In the genomic region with DNA sequence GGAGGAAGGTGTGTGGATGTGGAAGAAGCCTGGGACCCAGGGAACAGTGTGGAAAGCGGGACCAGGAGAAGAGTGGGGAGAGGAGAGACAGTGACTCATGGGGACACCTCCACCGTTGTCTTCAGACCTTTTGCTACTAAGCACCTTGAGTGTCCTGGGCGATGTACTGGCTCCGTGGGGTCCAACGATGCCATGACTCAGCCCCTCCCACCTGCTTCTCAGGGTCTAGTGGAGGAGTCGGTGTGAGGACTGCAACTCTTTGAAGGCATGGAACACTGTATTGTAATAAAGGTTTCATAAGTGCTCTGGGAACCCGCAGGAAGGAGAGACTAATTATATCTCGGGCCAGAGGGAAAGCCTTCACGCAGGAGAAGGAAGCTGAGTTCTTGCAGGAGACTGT, we compare ENCODE assay signal across 25 cellular contexts.
"Had no signal": no experiment of that assay in that cellular context is flagged by ENCODE, and none has a peak within 500 bp of the region (broad histone marks: within the 10 kb centered on the region; RNA-seq: fewer than 3 reads in every experiment).

No MANE protein-coding gene starts in this region.

- H3K9me3 Mint-ChIP-seq: activated B cell treated with CpG ODN at 0.5 μM for 24 hours; activated CD4-positive, alpha-beta memory T cell treated with anti-CD3 and anti-CD28 coated beads for 36 hours; activated CD4-positive, alpha-beta T cell treated with anti-CD3 and anti-CD28 coated beads, Interleukin-2, amount 10 ng/mL, durations not matched to agents 7 days and 5 days; activated naive CD4-positive, alpha-beta T cell treated with anti-CD3 and anti-CD28 coated beads, Interleukin-2, amount 50 U/mL, for 24 hours; T-cell had no signal

- H3K27ac Mint-ChIP-seq: activated B cell treated with CpG ODN at 0.5 μM for 24 hours; activated CD4-positive, alpha-beta memory T cell treated with anti-CD3 and anti-CD28 coated beads for 36 hours; activated CD4-positive, alpha-beta T cell treated with anti-CD3 and anti-CD28 coated beads, Interleukin-2, amount 10 ng/mL, durations not matched to agents 7 days and 5 days; activated naive CD4-positive, alpha-beta T cell treated with anti-CD3 and anti-CD28 coated beads, Interleukin-2, amount 50 U/mL, for 24 hours; T-cell had no signal

- H3K4me3 ChIP-seq: ascending aorta, body of pancreas, K562, SK-N-MC had no signal

- ATAC-seq: body of pancreas, K562, PC-3, T-cell had no signal

- H3K36me3 ChIP-seq: ascending aorta had no signal

- H3K27me3 ChIP-seq: ascending aorta, body of pancreas had no signal

- H3K27me3 Mint-ChIP-seq: activated naive CD4-positive, alpha-beta T cell treated with anti-CD3 and anti-CD28 coated beads, Interleukin-2, amount 50 U/mL, for 24 hours had no signal

- H3K9me3 ChIP-seq: ascending aorta, body of pancreas had no signal

- H3K4me1 ChIP-seq: ascending aorta had no signal

- DNase-seq: activated B cell treated with CpG ODN at 0.5 μM for 24 hours; activated CD4-positive, alpha-beta memory T cell treated with anti-CD3 and anti-CD28 coated beads for 36 hours; activated CD4-positive, alpha-beta T cell treated with anti-CD3 and anti-CD28 coated beads for 1 hour; activated CD4-positive, alpha-beta T cell treated with anti-CD3 and anti-CD28 coated beads, Interleukin-2, amount 10 ng/mL, durations not matched to agents 7 days and 5 days; activated CD8-positive, alpha-beta memory T cell treated with anti-CD3 and anti-CD28 coated beads, Interleukin-2, amount 50 U/mL, for 48 hours; activated effector memory CD4-positive, alpha-beta T cell treated with Interleukin-2 at 50 U/mL for 16 hours; activated naive CD4-positive, alpha-beta T cell; activated T-cell treated with anti-CD3 and anti-CD28 coated beads, Interleukin-2, amount 50 U/mL, for 1 hour; body of pancreas; Karpas-422; MM.1S; NCI-H1105; NCI-H1436; NCI-H1694 treated with DMSO at 0.1 percent for 48 hours; NCI-H2081; NCI-H446; NCI-H524; PC-3; T-cell; T-helper 2 cell; T1000 had no signal

- H3K27ac ChIP-seq: ascending aorta, body of pancreas, SK-N-MC had no signal

- H3K4me1 Mint-ChIP-seq: activated B cell treated with CpG ODN at 0.5 μM for 24 hours; activated CD4-positive, alpha-beta T cell treated with anti-CD3 and anti-CD28 coated beads, Interleukin-2, amount 10 ng/mL, durations not matched to agents 7 days and 5 days; activated naive CD4-positive, alpha-beta T cell treated with anti-CD3 and anti-CD28 coated beads, Interleukin-2, amount 50 U/mL, for 24 hours; T-cell had no signal

- H3K36me3 Mint-ChIP-seq: activated CD4-positive, alpha-beta memory T cell treated with anti-CD3 and anti-CD28 coated beads for 36 hours; activated naive CD4-positive, alpha-beta T cell treated with anti-CD3 and anti-CD28 coated beads, Interleukin-2, amount 50 U/mL, for 24 hours; T-cell had no signal

- H3K4me3 Mint-ChIP-seq: activated B cell treated with CpG ODN at 0.5 μM for 24 hours; activated CD4-positive, alpha-beta memory T cell treated with anti-CD3 and anti-CD28 coated beads for 36 hours; activated CD4-positive, alpha-beta T cell treated with anti-CD3 and anti-CD28 coated beads, Interleukin-2, amount 10 ng/mL, durations not matched to agents 7 days and 5 days; activated naive CD4-positive, alpha-beta T cell treated with anti-CD3 and anti-CD28 coated beads, Interleukin-2, amount 50 U/mL, for 24 hours; T-cell had no signal
